Comparison of ENCODE assay signal across 15 cellular contexts in the genomic region with DNA sequence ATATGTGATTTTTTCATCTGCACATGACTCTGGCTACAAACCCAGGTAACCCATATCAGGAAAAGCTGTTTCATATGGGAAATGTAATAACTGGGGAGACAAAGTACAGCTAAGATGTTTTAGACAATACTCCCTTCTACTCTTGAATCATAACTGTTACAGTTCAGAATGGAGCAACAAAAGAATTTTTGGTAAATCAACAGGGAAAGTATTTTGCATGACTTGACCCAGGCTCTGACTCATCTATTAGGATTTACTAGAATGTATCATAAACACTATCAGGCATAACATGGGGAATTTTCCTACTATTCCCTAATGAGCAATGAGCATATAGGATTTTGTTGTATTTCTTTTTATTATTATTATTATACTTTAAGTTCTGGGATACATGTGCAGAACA.
DNase-seq lines count a peak whose midpoint lies in the region; ATAC-seq and TF ChIP-seq lines count a peak whose summit lies in the region.
"Had no signal": no experiment of that assay in that cellular context is flagged by ENCODE, and none has a peak within 500 bp of the region (broad histone marks: within the 10 kb centered on the region; RNA-seq: fewer than 3 reads in every experiment).

No MANE protein-coding gene starts in this region.

- no peak overlapping the region for H3K4me3 ChIP-seq in IMR-90 (ENCODE audit: insufficient read depth, low read depth, low read length)
- H3K4me3 ChIP-seq in cardiac fibroblast (replicated peaks in 1 of 2; ENCODE audit: low read depth in 2 of 2, low read length in 2 of 2): no peak overlapping the region
- H3K4me3 ChIP-seq: BLaER1 had no signal

- no peak overlapping the region for H3K4me2 ChIP-seq in IMR-90 (ENCODE audit: low read depth, low read length)
- H3K4me2 ChIP-seq: BLaER1 had no signal

- TF ChIP-seq CTCF in IMR-90 (conservative IDR thresholded peaks at IDR 0.05; ENCODE audit: low read depth, low read length) (no peak), cardiac fibroblast (IDR thresholded peaks at IDR 0.05; ENCODE audit: low read depth, low read length) (no peak)

- peak overlapping the region; percentile 83; the same call in 1 of the 2 replicates for H3K4ac ChIP-seq in IMR-90 (ENCODE audit: low read depth, low read length)

- peaks cover 2% of the 10 kb centered on the region for H3K4me1 ChIP-seq in IMR-90 (ENCODE audit: control insufficient read depth, insufficient read depth, low read length)
- H3K4me1 ChIP-seq: BLaER1 had no signal

- H3K56ac ChIP-seq in IMR-90 (ENCODE audit: extremely low read depth, insufficient read depth, low read length): peak overlapping the region; percentile 60

- H2AFZ ChIP-seq in IMR-90 (replicated peaks; ENCODE audit: low read length, poor library complexity): no peak overlapping the region

- H3K18ac ChIP-seq in IMR-90 (ENCODE audit: low read depth, low read length): peak overlapping the region; percentile 87

- peak overlapping the region; percentile 84; the same call in 1 of the 2 replicates for H4K91ac ChIP-seq in IMR-90 (ENCODE audit: insufficient read depth, low read depth, low read length)

- no TSS peak for BruUV-seq in IMR-90 (replicated peaks; lab: Mats Ljungman, UMichigan)

- no peaks in the 10 kb centered on the region for H3K9me3 ChIP-seq in IMR-90 (ENCODE audit: control insufficient read depth, insufficient read depth, low read length)
- H3K9me3 ChIP-seq: BLaER1 had no signal

- H2AK9ac ChIP-seq in IMR-90 (replicated peaks; ENCODE audit: low read depth, low read length, poor library complexity): no peak overlapping the region

- peak overlapping the region in 1 of 2 experiments; percentile 70; a peak in 2 of 4 replicates for H4K8ac ChIP-seq in IMR-90 (ENCODE audit: low read depth in 2 of 2, low read length in 2 of 2)

- peak overlapping the region; percentile 80; the same call in 1 of the 2 replicates for H3K27ac ChIP-seq in IMR-90 (ENCODE audit: insufficient read depth, low read length)
- H3K27ac ChIP-seq: BLaER1, WERI-Rb-1 had no signal

- H2BK20ac ChIP-seq in IMR-90 (ENCODE audit: low read depth, low read length): peak overlapping the region; percentile 94

- peak overlapping the region; percentile 95 for H2AK5ac ChIP-seq in IMR-90 (ENCODE audit: low read depth, low read length)

- peak; percentile 83 for ATAC-seq in IMR-90 (ENCODE audit: low read depth)
- no peak for ATAC-seq in GM21786 (IDR thresholded peaks at IDR 0.05; ENCODE audit: unreplicated experiment)
- no peak for ATAC-seq in HG02571 (IDR thresholded peaks at IDR 0.05; ENCODE audit: unreplicated experiment)
- ATAC-seq in HG03354 (IDR thresholded peaks at IDR 0.05; ENCODE audit: poor library complexity, severe bottlenecking, unreplicated experiment): no peak
- ATAC-seq: naive thymus-derived CD4-positive, alpha-beta T cell had no signal

- dilution Hi-C loops in IMR-90 (cut with HindIII; ENCODE audit: low sequenced_read_pairs, unreplicated experiment): no loop called here

- H2BK15ac ChIP-seq in IMR-90 (ENCODE audit: low read depth, low read length): no peak overlapping the region; the same call in 2 of the 3 replicates

- in situ Hi-C loops in IMR-90 (cut with MboI; ENCODE audit: low sequenced_read_pairs): no loop called here

- TF ChIP-seq POLR2A in IMR-90 (IDR thresholded peaks at IDR 0.05; ENCODE audit: low read depth, low read length): no peak

- H3K36me3 ChIP-seq in IMR-90 (ENCODE audit: control insufficient read depth, insufficient read depth, low read length): no peaks in the 10 kb centered on the region
- H3K36me3 ChIP-seq: BLaER1, WERI-Rb-1 had no signal

- DNase-seq in AG08395 (ENCODE audit: low spot score) (peak; percentile 55), IMR-90 (peak; percentile 87), cardiac fibroblast (ENCODE audit: low read depth in 2 of 2) (peak; percentile 88 to 97), kidney tubule cell (ENCODE audit: low spot score) (peak; percentile 78), NCI-H748 treated with DMSO at 0.1 percent for 48 hours (lab: John Stamatoyannopoulos, UW) (no peak)
- DNase-seq: GF-D8; naive thymus-derived CD4-positive, alpha-beta T cell; NCI-H1092; NCI-H510A treated with DMSO at 0.1 percent for 48 hours; small intestine; WERI-Rb-1 had no signal

- H3K23ac ChIP-seq in IMR-90 (ENCODE audit: low read depth, low read length): no peak overlapping the region

- POLR2A ChIA-PET in IMR-90 (lab: Charles Lee; ENCODE audit: unreplicated experiment): no interaction called here

- H4K20me1 ChIP-seq in IMR-90 (ENCODE audit: insufficient read depth, low read length): no peaks in the 10 kb centered on the region
- H4K20me1 ChIP-seq: BLaER1 had no signal

- H4K5ac ChIP-seq in IMR-90 (ENCODE audit: low read depth, low read length): no peak overlapping the region

- no peak overlapping the region for H3K14ac ChIP-seq in IMR-90 (replicated peaks; ENCODE audit: low read depth, low read length)

- no peaks in the 10 kb centered on the region for H3K79me1 ChIP-seq in IMR-90 (ENCODE audit: low read depth in 1 of 2, low read length in 2 of 2)

- intact Hi-C loops in IMR-90 (cut with micrococcal nuclease): loop anchor here (1.0 to 5.0 kb wide), 2 partner anchors 188 to 552 kb away; no protein-coding TSS in a partner anchor

- no peaks in the 10 kb centered on the region for H3K9me1 ChIP-seq in IMR-90 (ENCODE audit: insufficient read depth, low read length)

- CTCF ChIA-PET in IMR-90 (lab: Yijun Ruan, JAX): interaction anchor here (0.7 to 1.2 kb wide), 2 partner anchors 33 to 48 kb away, joined by 3 to 4 read pairs; no protein-coding TSS in a partner anchor

- peak overlapping the region; percentile 92 for H2BK5ac ChIP-seq in IMR-90 (ENCODE audit: low read depth, low read length, poor library complexity, severe bottlenecking)

- H3K9ac ChIP-seq in IMR-90 (ENCODE audit: low read depth, low read length): no peak overlapping the region
- H3K9ac ChIP-seq: BLaER1 had no signal

- TF ChIP-seq RAD21 in IMR-90 (IDR thresholded peaks at IDR 0.05; ENCODE audit: low read length): no peak

- H2BK120ac ChIP-seq in IMR-90 (ENCODE audit: low read depth, low read length): peak overlapping the region; percentile 96

- no peaks in the 10 kb centered on the region for H3K27me3 ChIP-seq in IMR-90 (ENCODE audit: control insufficient read depth, insufficient read depth, low read length)
- H3K27me3 ChIP-seq: BLaER1 had no signal

TF ChIP-seq in IMR-90, 13 proteins besides CTCF, POLR2A, EP300 and RAD21:
- TF ChIP-seq RFX5 (IDR thresholded peaks at IDR 0.05; ENCODE audit: low read depth, low read length): no peak
- no peak for TF ChIP-seq BHLHE40 (IDR thresholded peaks at IDR 0.05; ENCODE audit: low read depth, low read length)
- no peak for TF ChIP-seq MAFK (IDR thresholded peaks at IDR 0.05; ENCODE audit: low read depth, low read length)
- TF ChIP-seq FOS (IDR thresholded peaks at IDR 0.05; ENCODE audit: low read depth, low read length): peak; percentile 62; the same call in 1 of the 2 replicates
- peak; percentile 46; the same call in 1 of the 2 replicates for TF ChIP-seq CEBPB (IDR thresholded peaks at IDR 0.05; ENCODE audit: low read depth, low read length)
- TF ChIP-seq, protein P1, sequence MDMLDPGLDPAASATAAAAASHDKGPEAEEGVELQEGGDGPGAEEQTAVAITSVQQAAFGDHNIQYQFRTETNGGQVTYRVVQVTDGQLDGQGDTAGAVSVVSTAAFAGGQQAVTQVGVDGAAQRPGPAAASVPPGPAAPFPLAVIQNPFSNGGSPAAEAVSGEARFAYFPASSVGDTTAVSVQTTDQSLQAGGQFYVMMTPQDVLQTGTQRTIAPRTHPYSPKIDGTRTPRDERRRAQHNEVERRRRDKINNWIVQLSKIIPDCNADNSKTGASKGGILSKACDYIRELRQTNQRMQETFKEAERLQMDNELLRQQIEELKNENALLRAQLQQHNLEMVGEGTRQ (IDR thresholded peaks at IDR 0.05; ENCODE audit: low read depth, low read length): no peak
- no peak for TF ChIP-seq NFE2L2 (IDR thresholded peaks at IDR 0.05; ENCODE audit: low read depth, low read length)
- TF ChIP-seq MXI1 (IDR thresholded peaks at IDR 0.05; ENCODE audit: borderline replicate concordance, low read depth, low read length): no peak
- TF ChIP-seq, protein P2, sequence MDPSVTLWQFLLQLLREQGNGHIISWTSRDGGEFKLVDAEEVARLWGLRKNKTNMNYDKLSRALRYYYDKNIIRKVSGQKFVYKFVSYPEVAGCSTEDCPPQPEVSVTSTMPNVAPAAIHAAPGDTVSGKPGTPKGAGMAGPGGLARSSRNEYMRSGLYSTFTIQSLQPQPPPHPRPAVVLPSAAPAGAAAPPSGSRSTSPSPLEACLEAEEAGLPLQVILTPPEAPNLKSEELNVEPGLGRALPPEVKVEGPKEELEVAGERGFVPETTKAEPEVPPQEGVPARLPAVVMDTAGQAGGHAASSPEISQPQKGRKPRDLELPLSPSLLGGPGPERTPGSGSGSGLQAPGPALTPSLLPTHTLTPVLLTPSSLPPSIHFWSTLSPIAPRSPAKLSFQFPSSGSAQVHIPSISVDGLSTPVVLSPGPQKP (IDR thresholded peaks at IDR 0.05; ENCODE audit: borderline replicate concordance, low read depth, low read length): no peak
- no peak for TF ChIP-seq MAZ (IDR thresholded peaks at IDR 0.05; ENCODE audit: borderline replicate concordance, low read depth, low read length)
